Comparison of ENCODE assay signal across 1 cellular context in the genomic region with DNA sequence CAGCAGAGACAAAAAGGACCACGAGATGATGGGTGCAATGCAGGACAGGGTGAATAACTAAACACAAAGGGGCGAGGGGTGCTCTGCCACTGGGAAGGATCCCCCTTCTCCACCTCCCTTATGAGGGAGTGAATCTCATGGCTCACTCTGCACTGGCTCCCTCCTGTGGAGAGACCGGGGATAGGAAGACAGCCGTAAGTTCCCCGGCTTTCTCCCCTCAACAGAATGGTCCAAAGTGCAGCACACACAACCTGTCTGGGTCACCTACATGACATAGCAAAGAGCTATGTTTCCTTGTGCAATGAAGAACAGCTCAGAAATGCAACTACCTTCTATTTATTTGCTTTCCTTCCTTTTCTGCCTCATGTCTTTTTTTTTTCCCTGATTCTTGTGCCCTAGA.
TF ChIP-seq lines count a peak whose summit lies in the region.

No MANE protein-coding gene starts in this region.

TF ChIP-seq in H1, 55 proteins besides CTCF, POLR2A, EP300 and RAD21:
- TF ChIP-seq RXRA (IDR thresholded peaks at IDR 0.05; ENCODE audit: insufficient read depth, low read depth, low read length) (no peak), MAFK (IDR thresholded peaks at IDR 0.05; ENCODE audit: low read depth, low read length) (no peak), E2F6 (IDR thresholded peaks at IDR 0.05) (no peak), KDM1A (IDR thresholded peaks at IDR 0.05; ENCODE audit: borderline replicate concordance, low read length) (no peak), SIX5 (IDR thresholded peaks at IDR 0.05; ENCODE audit: low read depth, low read length) (no peak), CREB1 (IDR thresholded peaks at IDR 0.05) (no peak), SIRT6 (IDR thresholded peaks at IDR 0.05; ENCODE audit: low read length) (no peak)
